Comparison of ENCODE assay signal across 19 cellular contexts in genomic region chr5:96942078-96942477, GRCh38. TPM values are rescaled to one million over a fixed set of nuclear protein-coding genes. Genes with fewer than 3 reads are reported as not detected.
DNase-seq lines count a peak whose midpoint lies in the region; ATAC-seq lines count a peak whose summit lies in the region.
"Had no signal": no experiment of that assay in that cellular context is flagged by ENCODE, and none has a peak within 500 bp of the region (broad histone marks: within the 10 kb centered on the region; RNA-seq: fewer than 3 reads in every experiment).

No MANE protein-coding gene starts in this region.

- no peaks in the 10 kb centered on the region for H3K27me3 Mint-ChIP-seq in activated T-cell treated with anti-CD3 and anti-CD28 coated beads, Interleukin-2, amount 50 U/mL, for 24 hours
- no peaks in the 10 kb centered on the region for H3K27me3 Mint-ChIP-seq in T-cell
- H3K27me3 Mint-ChIP-seq in immature natural killer cell (ENCODE audit: low read depth in 3 of 3), result no peaks in the 10 kb centered on the region
- H3K27me3 Mint-ChIP-seq in stimulated activated naive CD8-positive, alpha-beta T cell treated with anti-CD3 and anti-CD28 coated beads, Interleukin-15, Interleukin-2, amounts not matched to agents 100 ng/mL and 50 ng/mL, for 24 hours, result no peaks in the 10 kb centered on the region
- H3K27me3 Mint-ChIP-seq: naive B cell had no signal

- H3K9me2 ChIP-seq in GM23248 (ENCODE audit: insufficient read depth), result no peaks in the 10 kb centered on the region

- H3K27ac Mint-ChIP-seq in activated T-cell treated with anti-CD3 and anti-CD28 coated beads, Interleukin-2, amount 50 U/mL, for 24 hours, result peak overlapping the region; percentile 78
- H3K27ac Mint-ChIP-seq in T-cell (peak overlapping the region; percentile 8 to 70), immature natural killer cell (peak overlapping the region; percentile 67 to 93 (median 88))
- peak overlapping the region; percentile 52 for H3K27ac Mint-ChIP-seq in stimulated activated naive CD8-positive, alpha-beta T cell treated with anti-CD3 and anti-CD28 coated beads, Interleukin-15, Interleukin-2, amounts not matched to agents 100 ng/mL and 50 ng/mL, for 24 hours

- no peaks in the 10 kb centered on the region for H3K27me3 ChIP-seq in GM23248 (replicated peaks; ENCODE audit: insufficient read depth)
- H3K27me3 ChIP-seq: BE2C, spleen, upper lobe of left lung had no signal

- CTCF ChIA-PET in T-cell (lab: Charles Lee), result interaction anchor here (0.6 to 1.7 kb wide), 5 partner anchors 15 to 138 kb away, joined by 3 to 10 read pairs (median 4); no protein-coding TSS in a partner anchor

- H3K4me1 ChIP-seq in GM23248 (ENCODE audit: insufficient read depth), result peaks cover 53% of the 10 kb centered on the region

- no peak overlapping the region for H3K4me3 ChIP-seq in GM23248
- H3K4me3 ChIP-seq: spleen, upper lobe of left lung had no signal

- intact Hi-C loops in posterior vena cava (cut with DNase I), result no loop called here

- no peaks in the 10 kb centered on the region for H3K9me3 ChIP-seq in GM23248 (ENCODE audit: low read depth)
- H3K9me3 ChIP-seq: BE2C, Caco-2, spleen, upper lobe of left lung had no signal

- H3K36me3 ChIP-seq in GM23248 (ENCODE audit: low read depth), result no peaks in the 10 kb centered on the region
- H3K36me3 ChIP-seq: BE2C, upper lobe of left lung had no signal

- peaks cover 85% of the 10 kb centered on the region for H3K4me1 Mint-ChIP-seq in activated T-cell treated with anti-CD3 and anti-CD28 coated beads, Interleukin-2, amount 50 U/mL, for 24 hours (ENCODE audit: low read depth)
- peaks cover 87 to 94% (median 93%) of the 10 kb centered on the region in 3 donors for H3K4me1 Mint-ChIP-seq in T-cell
- peaks cover 90 to 100% of the 10 kb centered on the region in 2 donors for H3K4me1 Mint-ChIP-seq in immature natural killer cell
- H3K4me1 Mint-ChIP-seq in stimulated activated naive CD8-positive, alpha-beta T cell treated with anti-CD3 and anti-CD28 coated beads, Interleukin-15, Interleukin-2, amounts not matched to agents 100 ng/mL and 50 ng/mL, for 24 hours (ENCODE audit: low read depth), result peaks cover 88% of the 10 kb centered on the region

- H3K9me3 Mint-ChIP-seq in activated T-cell treated with anti-CD3 and anti-CD28 coated beads, Interleukin-2, amount 50 U/mL, for 24 hours, result no peaks in the 10 kb centered on the region
- no peaks in the 10 kb centered on the region for H3K9me3 Mint-ChIP-seq in T-cell
- H3K9me3 Mint-ChIP-seq in immature natural killer cell, result no peaks in the 10 kb centered on the region
- no peaks in the 10 kb centered on the region for H3K9me3 Mint-ChIP-seq in stimulated activated naive CD8-positive, alpha-beta T cell treated with anti-CD3 and anti-CD28 coated beads, Interleukin-15, Interleukin-2, amounts not matched to agents 100 ng/mL and 50 ng/mL, for 24 hours
- H3K9me3 Mint-ChIP-seq: naive B cell had no signal

- H4K20me1 ChIP-seq in GM23248 (ENCODE audit: insufficient read depth), result 0 out of 2 replicates have a peak, but pooled peaks cover 10% of the 10 kb centered on the region

- WGBS in GM23248 (ENCODE audit: low coverage in 1 of 2, low lambda C conversion rate in 2 of 2, missing lambda C conversion rate in 2 of 2), 2 experiments, result 97 to 99% methylated on average over 9 of the region's 9 CpGs

- peaks cover 82% of the 10 kb centered on the region for H3K79me2 ChIP-seq in GM23248 (ENCODE audit: insufficient read depth)

- peaks cover 43% of the 10 kb centered on the region for H3F3A ChIP-seq in GM23248 (ENCODE audit: insufficient read depth)

- ATAC-seq in T-cell (replicated peaks in 1 of 4) (peak in 3 of 4 experiments; percentile 38 to 67 (median 52)), HG03045 (IDR thresholded peaks at IDR 0.05; ENCODE audit: unreplicated experiment) (no peak)

- no peak overlapping the region for H3K4me3 Mint-ChIP-seq in activated T-cell treated with anti-CD3 and anti-CD28 coated beads, Interleukin-2, amount 50 U/mL, for 24 hours
- H3K4me3 Mint-ChIP-seq in T-cell, result peak overlapping the region in 2 of 3 donors; percentile 2 to 31
- peak overlapping the region; percentile 44 to 78 (median 70) for H3K4me3 Mint-ChIP-seq in immature natural killer cell
- H3K4me3 Mint-ChIP-seq in stimulated activated naive CD8-positive, alpha-beta T cell treated with anti-CD3 and anti-CD28 coated beads, Interleukin-15, Interleukin-2, amounts not matched to agents 100 ng/mL and 50 ng/mL, for 24 hours, result no peak overlapping the region

- H3K9ac ChIP-seq in GM23248, result no peak overlapping the region

- DNase-seq in activated T-cell treated with anti-CD3 and anti-CD28 coated beads, Interleukin-2, amount 50 U/mL, for 24 hours, result no peak
- DNase-seq in activated T-cell treated with anti-CD3 and anti-CD28 coated beads for 4 hours (no peak), T-cell (peak in 4 of 34 experiments; percentile 23 to 31 (median 25)), immature natural killer cell (peak; percentile 38 to 46 (median 41)), GM23248 (no peak), posterior vena cava (ENCODE audit: low spot score) (no peak)
- DNase-seq: BE2C; Caco-2; DMS79 treated with DMSO at 0.1 percent for 48 hours; naive B cell; NCI-H1105 treated with DMSO at 0.1 percent for 48 hours; NCI-H2029; NCI-H2227 treated with DMSO at 0.1 percent for 48 hours; spleen; stimulated activated CD4-positive, alpha-beta T cell treated with anti-CD3 and anti-CD28 coated beads, Interleukin-4, amount 100 ng/mL, for 1 hour; upper lobe of left lung had no signal

- no peak overlapping the region for H3K27ac ChIP-seq in GM23248
- H3K27ac ChIP-seq: epithelial cell of prostate, spleen, upper lobe of left lung had no signal

- in situ Hi-C loops in GM23248 (cut with MboI), result no loop called here

- no peak overlapping the region for H2AFZ ChIP-seq in GM23248

- no peak overlapping the region for H3K4me2 ChIP-seq in GM23248 (ENCODE audit: unreplicated experiment)

- H3K36me3 Mint-ChIP-seq in activated T-cell treated with anti-CD3 and anti-CD28 coated beads, Interleukin-2, amount 50 U/mL, for 24 hours (ENCODE audit: low read depth), result peaks cover 31% of the 10 kb centered on the region
- H3K36me3 Mint-ChIP-seq in T-cell, result peaks cover 21% of the 10 kb centered on the region
- peaks cover 0 to 7% (median 5%) of the 10 kb centered on the region in 3 donors for H3K36me3 Mint-ChIP-seq in immature natural killer cell
- H3K36me3 Mint-ChIP-seq in stimulated activated naive CD8-positive, alpha-beta T cell treated with anti-CD3 and anti-CD28 coated beads, Interleukin-15, Interleukin-2, amounts not matched to agents 100 ng/mL and 50 ng/mL, for 24 hours (ENCODE audit: low read depth), result peaks cover 14% of the 10 kb centered on the region

- POLR2A ChIA-PET in T-cell (lab: Charles Lee), result interaction anchor here (0.6 to 0.9 kb wide), 2 partner anchors 19 to 48 kb away, joined by 3 to 5 read pairs; no protein-coding TSS in a partner anchor

RNA-seq across cellular contexts. Expression of gene LNPEP, which starts 6.2 kb away (rescaled TPM):
- 100 to 1,000 TPM in 1 of 5 donors, 10 to 100 TPM in 4; 82.3 to 102 (median 86.3) TPM for total RNA-seq in T-cell
- 10 to 100 TPM; 33.2 to 80.4 (median 39.9) TPM for polyA plus RNA-seq in immature natural killer cell
- 20.1 and 30.1 TPM in 2 replicates for total RNA-seq in GM23248 (2014; rRNA removed; shearing (Covaris generic))
- polyA plus RNA-seq in GM23248 (2016; fragmentation: Nextera tagmentation; extraction: Ambion mirVana), result 6.8 and 7.3 TPM in 2 replicates
- 10 to 100 TPM; 50.9 to 52.4 TPM for total RNA-seq in posterior vena cava

Comparison
In these comparisons a context has a peak if more than half of its experiments do, and no peak if none do; other contexts are left out.
1. DNase-seq: peak in immature natural killer cell (3 of 3); none in activated T-cell treated with anti-CD3 and anti-CD28 coated beads, Interleukin-2, amount 50 U/mL, for 24 hours (single experiment), activated T-cell treated with anti-CD3 and anti-CD28 coated beads for 4 hours (single experiment), GM23248 (single experiment) and posterior vena cava (single experiment).
2. H3K4me3 Mint-ChIP-seq: peak in T-cell (2 of 3) and immature natural killer cell (5 of 5); none in activated T-cell treated with anti-CD3 and anti-CD28 coated beads, Interleukin-2, amount 50 U/mL, for 24 hours (single experiment) and stimulated activated naive CD8-positive, alpha-beta T cell treated with anti-CD3 and anti-CD28 coated beads, Interleukin-15, Interleukin-2, amounts not matched to agents 100 ng/mL and 50 ng/mL, for 24 hours (single experiment).
3. Peak in every context shown above with its lines, with median percentiles within 50 percentile points of each other: H3K27ac Mint-ChIP-seq.